8 cellular contexts compared by ENCODE assay signal in the genomic region with DNA sequence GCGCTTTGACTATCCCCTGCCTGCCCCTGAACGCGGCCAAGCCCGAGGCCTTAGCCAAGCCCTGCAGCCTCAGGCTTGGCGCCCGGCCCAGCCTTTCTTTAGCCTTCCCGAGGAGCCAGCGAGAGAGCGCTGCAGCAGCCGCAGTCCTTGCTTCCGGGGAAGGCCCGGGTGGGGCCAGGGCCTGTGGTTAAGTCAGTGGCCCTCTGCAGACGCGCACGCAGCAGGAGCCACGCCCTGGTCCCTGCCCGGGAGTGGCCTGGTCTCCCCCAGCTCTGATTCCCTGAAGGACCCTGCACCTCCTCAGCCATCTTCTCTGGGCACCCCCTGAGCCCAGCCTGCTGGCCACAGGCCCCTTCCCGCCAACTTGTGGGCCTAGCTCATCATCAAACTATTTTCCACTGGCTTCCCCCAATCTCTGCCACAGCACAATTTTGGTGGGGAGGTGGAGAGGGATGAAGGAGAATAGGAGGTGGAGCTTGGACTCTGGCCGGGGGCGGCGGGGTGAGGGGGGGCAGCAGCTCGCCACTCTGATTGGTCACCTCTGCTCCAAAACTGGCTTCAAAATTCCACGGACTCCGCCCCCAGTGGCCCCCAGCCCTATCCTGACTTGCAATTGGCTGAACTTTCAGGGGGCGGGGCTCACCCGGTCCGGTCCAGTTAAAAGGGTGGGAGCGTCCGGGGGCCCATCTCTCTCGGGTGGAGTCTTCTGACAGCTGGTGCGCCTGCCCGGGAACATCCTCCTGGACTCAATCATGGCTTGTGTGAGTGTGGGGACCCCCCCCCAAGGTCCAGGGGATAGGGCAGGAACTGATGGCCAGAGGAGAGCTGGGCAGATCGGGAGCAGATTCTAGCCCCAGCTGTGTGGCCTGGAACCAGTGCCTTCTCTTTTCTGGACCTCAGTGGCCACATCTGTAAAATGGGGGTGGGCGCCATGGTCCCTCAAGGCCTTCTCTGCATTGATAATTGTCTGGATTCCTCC.
A peak's percentile ranks its signal among the peaks of the same experiment; 100 is the strongest.
DNase-seq lines count a peak whose midpoint lies in the region; ATAC-seq lines count a peak whose summit lies in the region.

LGALS1 (plus strand) TSS at position 686 of the 979 bp plus-strand sequence; CDS start at position 753, 67 bp downstream.

- peak within 1 kb of the TSS; percentile 92 for H3K27ac ChIP-seq in epithelial cell of prostate

- peak; percentile 87 for DNase-seq in NK-92 treated with Interleukin-12 subunit alpha and Interleukin-12 subunit beta, amount 100 ng/mL, for 24 hours (lab: John Stamatoyannopoulos, UW)
- DNase-seq in NK-92 (lab: John Stamatoyannopoulos, UW; ENCODE audit: unreplicated experiment) (no peak), NOMO-1 treated with DMSO at 0.1 percent for 48 hours (lab: John Stamatoyannopoulos, UW; ENCODE audit: unreplicated experiment) (peak; percentile 94), activated T-cell treated with anti-CD3 and anti-CD28 coated beads for 48 hours (ENCODE audit: low read depth) (peak; percentile 66), epithelial cell of prostate (ENCODE audit: low read depth, low spot score) (peak; percentile 81), middle frontal gyrus (ENCODE audit: extremely low spot score, low spot score) (peak; percentile 70)
- peak; percentile 83 for DNase-seq in stimulated activated naive CD8-positive, alpha-beta T cell treated with anti-CD3 and anti-CD28 coated beads, Interleukin-15, Interleukin-2, amounts not matched to agents 100 U/mL and 50 U/mL, for 24 hours

- peak; percentile 43 for ATAC-seq in HG03064 (IDR thresholded peaks at IDR 0.05; ENCODE audit: low read depth, unreplicated experiment)
- peak; percentile 59 for ATAC-seq in stimulated activated naive CD8-positive, alpha-beta T cell treated with anti-CD3 and anti-CD28 coated beads, Interleukin-15, Interleukin-2, amounts not matched to agents 100 U/mL and 50 U/mL, for 24 hours
